In genomic region chr1:119987689-119988088, GRCh38 we compare ENCODE assay signal across 10 cellular contexts.
DNase-seq lines count a peak whose midpoint lies in the region; ATAC-seq and TF ChIP-seq lines count a peak whose summit lies in the region.
"Had no signal": no experiment of that assay in that cellular context is flagged by ENCODE, and none has a peak within 500 bp of the region (broad histone marks: within the 10 kb centered on the region; RNA-seq: fewer than 3 reads in every experiment).

No MANE protein-coding gene starts in this region.

- peaks cover 0 to 14% of the 10 kb centered on the region in 2 donors for H3K4me1 ChIP-seq in naive thymus-derived CD4-positive, alpha-beta T cell (ENCODE audit: control insufficient read depth in 2 of 2, insufficient read depth in 2 of 2, low read length in 2 of 2)
- H3K4me1 ChIP-seq in A673 (ENCODE audit: insufficient read depth, low read length, poor library complexity, severe bottlenecking) = peaks cover 6% of the 10 kb centered on the region

- H3K36me3 ChIP-seq in naive thymus-derived CD4-positive, alpha-beta T cell (ENCODE audit: control insufficient read depth in 2 of 3, insufficient read depth in 3 of 3, low read length in 3 of 3) = no peaks in the 10 kb centered on the region
- H3K36me3 ChIP-seq in A673 (ENCODE audit: insufficient read depth, low read length, poor library complexity, severe bottlenecking) (peaks cover 7% of the 10 kb centered on the region), WERI-Rb-1 (peaks cover 3% of the 10 kb centered on the region; the same call in 1 of the 2 replicates)

- peak; percentile 54 for ATAC-seq in GM21737 (IDR thresholded peaks at IDR 0.05; ENCODE audit: unreplicated experiment)
- peak; percentile 70 for ATAC-seq in naive thymus-derived CD4-positive, alpha-beta T cell

- no peaks in the 10 kb centered on the region for H3K27me3 ChIP-seq in naive thymus-derived CD4-positive, alpha-beta T cell (ENCODE audit: control insufficient read depth in 2 of 2, insufficient read depth in 2 of 2, low read length in 2 of 2)
- no peaks in the 10 kb centered on the region for H3K27me3 ChIP-seq in A673 (replicated peaks; ENCODE audit: insufficient read depth, low read depth, low read length, poor library complexity)
- no peaks in the 10 kb centered on the region for H3K27me3 ChIP-seq in WERI-Rb-1 (ENCODE audit: insufficient read depth, low read depth, severe bottlenecking)

- no peak overlapping the region for H3K4me3 ChIP-seq in naive thymus-derived CD4-positive, alpha-beta T cell (ENCODE audit: low read length)
- H3K4me3 ChIP-seq in A673 (ENCODE audit: low read depth, low read length, poor library complexity, severe bottlenecking) = no peak overlapping the region
- no peak overlapping the region for H3K4me3 ChIP-seq in WERI-Rb-1 (ENCODE audit: low read depth, low read length)

- DNase-seq in ELR (ENCODE audit: low read depth) = peak; percentile 18
- DNase-seq in activated CD4-positive, alpha-beta memory T cell treated with anti-CD3 and anti-CD28 coated beads, Interleukin-2, amount 10 ng/mL, durations not matched to agents 7 days and 5 days = no peak
- peak in 4 of 9 donors; percentile 6 to 18 (median 8) for DNase-seq in naive thymus-derived CD4-positive, alpha-beta T cell
- DNase-seq in hepatic stellate cell (ENCODE audit: low spot score) = no peak
- no peak for DNase-seq in NCI-H1092 (lab: John Stamatoyannopoulos, UW)
- DNase-seq in A673 (ENCODE audit: low spot score) = no peak
- no peak for DNase-seq in WERI-Rb-1
- DNase-seq: GF-D8, NCI-H82 had no signal

- peak overlapping the region; percentile 37 for H3K27ac Mint-ChIP-seq in activated CD4-positive, alpha-beta memory T cell treated with anti-CD3 and anti-CD28 coated beads, Interleukin-2, amount 10 ng/mL, durations not matched to agents 7 days and 5 days
- peak overlapping the region; percentile 10 to 84 (median 67) for H3K27ac Mint-ChIP-seq in naive thymus-derived CD4-positive, alpha-beta T cell

- H3K27me3 Mint-ChIP-seq in activated CD4-positive, alpha-beta memory T cell treated with anti-CD3 and anti-CD28 coated beads, Interleukin-2, amount 10 ng/mL, durations not matched to agents 7 days and 5 days = no peaks in the 10 kb centered on the region
- H3K27me3 Mint-ChIP-seq in naive thymus-derived CD4-positive, alpha-beta T cell = no peaks in the 10 kb centered on the region

- CTCF ChIA-PET in activated CD4-positive, alpha-beta memory T cell treated with anti-CD3 and anti-CD28 coated beads, Interleukin-2, amount 10 ng/mL, durations not matched to agents 7 days and 5 days (lab: Charles Lee) = interaction anchor here (1.0 to 1.9 kb wide), 3 partner anchors 19 to 22 kb away, joined by 3 to 6 read pairs (median 4); no protein-coding TSS in a partner anchor
- CTCF ChIA-PET in naive thymus-derived CD4-positive, alpha-beta T cell (lab: Charles Lee) = no interaction called here
- CTCF ChIA-PET in A673 (lab: Charles Lee) = no interaction called here

- BruUV-seq in A673 (replicated peaks; lab: Mats Ljungman, UMichigan) = no TSS peak

- POLR2A ChIA-PET in activated CD4-positive, alpha-beta memory T cell treated with anti-CD3 and anti-CD28 coated beads, Interleukin-2, amount 10 ng/mL, durations not matched to agents 7 days and 5 days (lab: Charles Lee) = interaction anchor here (0.8 to 1.2 kb wide), 2 partner anchors 8 to 94 kb away, joined by 3 to 4 read pairs; no protein-coding TSS in a partner anchor
- POLR2A ChIA-PET in naive thymus-derived CD4-positive, alpha-beta T cell (lab: Charles Lee) = interaction anchor here (0.8 kb wide), 1 partner anchor 30 kb away, joined by 3 read pairs; no protein-coding TSS in a partner anchor
- POLR2A ChIA-PET in A673 (lab: Charles Lee; ENCODE audit: low non-redundant PET) = no interaction called here

- peaks cover 37% of the 10 kb centered on the region for H3K36me3 Mint-ChIP-seq in activated CD4-positive, alpha-beta memory T cell treated with anti-CD3 and anti-CD28 coated beads, Interleukin-2, amount 10 ng/mL, durations not matched to agents 7 days and 5 days (ENCODE audit: low read depth)
- peaks cover 17 to 34% (median 29%) of the 10 kb centered on the region in 5 donors for H3K36me3 Mint-ChIP-seq in naive thymus-derived CD4-positive, alpha-beta T cell

- no peaks in the 10 kb centered on the region for H3K9me3 ChIP-seq in naive thymus-derived CD4-positive, alpha-beta T cell (ENCODE audit: control insufficient read depth in 2 of 3, low read length in 3 of 3)
- H3K9me3 ChIP-seq in A673 (ENCODE audit: low read depth, low read length, poor library complexity, severe bottlenecking) = no peaks in the 10 kb centered on the region
- H3K9me3 ChIP-seq in WERI-Rb-1 (ENCODE audit: severe bottlenecking) = no peaks in the 10 kb centered on the region

- H3K4me1 Mint-ChIP-seq in activated CD4-positive, alpha-beta memory T cell treated with anti-CD3 and anti-CD28 coated beads, Interleukin-2, amount 10 ng/mL, durations not matched to agents 7 days and 5 days = peaks cover 31% of the 10 kb centered on the region
- H3K4me1 Mint-ChIP-seq in naive thymus-derived CD4-positive, alpha-beta T cell = peaks cover 36 to 47% (median 41%) of the 10 kb centered on the region in 7 donors

- H3K4me3 Mint-ChIP-seq in activated CD4-positive, alpha-beta memory T cell treated with anti-CD3 and anti-CD28 coated beads, Interleukin-2, amount 10 ng/mL, durations not matched to agents 7 days and 5 days = peak overlapping the region; percentile 1
- H3K4me3 Mint-ChIP-seq in naive thymus-derived CD4-positive, alpha-beta T cell = peak overlapping the region in 8 of 10 donors; percentile 5 to 71 (median 42)

- TF ChIP-seq CTCF in A673 (conservative IDR thresholded peaks at IDR 0.05; ENCODE audit: low read depth, low read length) = no peak
- TF ChIP-seq CTCF in WERI-Rb-1 (IDR thresholded peaks at IDR 0.05; ENCODE audit: low read depth, low read length) = no peak

- intact Hi-C loops in naive thymus-derived CD4-positive, alpha-beta T cell (cut with micrococcal nuclease) = loop anchor here in 1 of 2 donors (5.0 kb wide), 1 partner anchor 55 kb away; no protein-coding TSS in a partner anchor
- intact Hi-C loops in A673 (cut with micrococcal nuclease; ENCODE audit: unreplicated experiment) = no loop called here

- H3K9me3 Mint-ChIP-seq in activated CD4-positive, alpha-beta memory T cell treated with anti-CD3 and anti-CD28 coated beads, Interleukin-2, amount 10 ng/mL, durations not matched to agents 7 days and 5 days = peaks cover 2% of the 10 kb centered on the region
- H3K9me3 Mint-ChIP-seq in naive thymus-derived CD4-positive, alpha-beta T cell = no peaks in the 10 kb centered on the region

- peak overlapping the region; percentile 21 for H3K27ac ChIP-seq in naive thymus-derived CD4-positive, alpha-beta T cell (ENCODE audit: low read depth, low read length)
- no peak overlapping the region for H3K27ac ChIP-seq in A673 (ENCODE audit: low read depth, low read length, poor library complexity, severe bottlenecking)
- no peak overlapping the region for H3K27ac ChIP-seq in WERI-Rb-1
